In the genomic region with DNA sequence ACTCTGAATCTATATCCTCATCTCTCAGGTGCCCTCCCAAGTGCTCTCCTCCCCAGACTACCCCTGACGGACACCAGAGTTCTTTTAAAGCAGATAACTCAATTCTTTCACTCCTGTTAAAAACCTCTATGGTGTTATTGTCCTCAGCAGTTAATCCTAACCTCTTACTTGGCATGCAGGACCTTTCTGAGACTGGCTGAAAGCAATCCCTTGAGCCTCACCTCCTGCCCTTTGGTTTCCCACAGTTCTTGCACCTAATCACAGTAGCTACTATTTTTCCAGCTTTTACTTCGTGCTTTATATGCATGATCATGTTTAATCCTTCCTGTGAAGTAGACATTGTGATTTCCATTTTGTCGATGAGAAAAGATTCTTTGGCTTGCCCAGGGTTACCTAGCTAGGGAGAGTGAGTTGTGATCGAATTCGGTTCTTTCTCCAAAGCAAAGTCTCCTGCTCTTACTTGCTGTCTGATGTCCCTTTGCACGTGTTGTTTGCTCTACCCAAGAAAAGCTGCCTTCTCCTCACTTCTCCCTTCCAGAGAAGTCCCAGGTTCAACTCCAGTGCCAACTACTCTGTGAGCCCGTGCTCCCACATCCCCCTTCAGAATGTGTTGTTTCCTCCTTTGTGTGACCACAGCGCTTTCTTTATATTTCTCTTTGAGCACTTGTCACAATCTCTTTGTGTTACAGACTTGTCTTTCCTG, we compare ENCODE assay signal across 8 cellular contexts. TPM values are rescaled to one million over a fixed set of nuclear protein-coding genes. Genes with fewer than 3 reads are reported as not detected.
DNase-seq lines count a peak whose midpoint lies in the region; ATAC-seq lines count a peak whose summit lies in the region.

No MANE protein-coding gene starts in this region.

- DNase-seq in CD1c-positive myeloid dendritic cell (ENCODE audit: extremely low spot score) (peak; percentile 85), mucosa of gallbladder (ENCODE audit: low spot score) (no peak), amygdala (lab: John Stamatoyannopoulos, UW) (no peak), inferior parietal cortex (ENCODE audit: extremely low spot score) (no peak)
- DNase-seq in activated naive CD8-positive, alpha-beta T cell treated with anti-CD3 and anti-CD28 coated beads for 36 hours: no peak

- peak overlapping the region in 2 of 3 donors; percentile 87 to 97 for H3K27ac Mint-ChIP-seq in IgD-negative memory B cell
- H3K27ac Mint-ChIP-seq in activated naive CD8-positive, alpha-beta T cell treated with anti-CD3 and anti-CD28 coated beads for 36 hours: peak overlapping the region; percentile 68

- peaks cover 34 to 55% (median 43%) of the 10 kb centered on the region in 3 donors for H3K4me1 Mint-ChIP-seq in IgD-negative memory B cell
- peaks cover 52% of the 10 kb centered on the region for H3K4me1 Mint-ChIP-seq in activated naive CD8-positive, alpha-beta T cell treated with anti-CD3 and anti-CD28 coated beads for 36 hours

- no peaks in the 10 kb centered on the region for H3K27me3 Mint-ChIP-seq in IgD-negative memory B cell
- H3K27me3 Mint-ChIP-seq in activated naive CD8-positive, alpha-beta T cell treated with anti-CD3 and anti-CD28 coated beads for 36 hours: no peaks in the 10 kb centered on the region

- H3K4me1 ChIP-seq in muscle layer of duodenum (ENCODE audit: control insufficient read depth in 1 of 2, insufficient read depth in 2 of 2, low read length in 2 of 2): peaks cover 15 to 59% of the 10 kb centered on the region in 2 donors

- peak overlapping the region; percentile 87 to 94 (median 92) for H3K4me3 Mint-ChIP-seq in IgD-negative memory B cell
- peak overlapping the region; percentile 96 for H3K4me3 Mint-ChIP-seq in activated naive CD8-positive, alpha-beta T cell treated with anti-CD3 and anti-CD28 coated beads for 36 hours

- no peaks in the 10 kb centered on the region for H3K9me3 Mint-ChIP-seq in IgD-negative memory B cell
- no peaks in the 10 kb centered on the region for H3K9me3 Mint-ChIP-seq in activated naive CD8-positive, alpha-beta T cell treated with anti-CD3 and anti-CD28 coated beads for 36 hours

- no peak for ATAC-seq in GM19328 (IDR thresholded peaks at IDR 0.05; ENCODE audit: unreplicated experiment)

- H3K27ac ChIP-seq in muscle layer of duodenum (ENCODE audit: low read length): no peak overlapping the region

- no peaks in the 10 kb centered on the region for H3K9me3 ChIP-seq in muscle layer of duodenum (ENCODE audit: control insufficient read depth in 1 of 2, low read length in 2 of 2)

- H3K36me3 Mint-ChIP-seq in IgD-negative memory B cell: no peaks in the 10 kb centered on the region
- peaks cover 40% of the 10 kb centered on the region for H3K36me3 Mint-ChIP-seq in activated naive CD8-positive, alpha-beta T cell treated with anti-CD3 and anti-CD28 coated beads for 36 hours

- peak overlapping the region; percentile 31 to 88 for H3K4me3 ChIP-seq in muscle layer of duodenum (ENCODE audit: low read depth in 1 of 2, low read length in 2 of 2)

- no peaks in the 10 kb centered on the region for H3K27me3 ChIP-seq in muscle layer of duodenum (ENCODE audit: low read depth, low read length)

- H3K36me3 ChIP-seq in muscle layer of duodenum (ENCODE audit: control insufficient read depth in 1 of 2, insufficient read depth in 2 of 2, low read length in 2 of 2): peaks cover 0 to 5% of the 10 kb centered on the region in 2 donors

RNA-seq across cellular contexts. Expression of a gene that starts 2.1 kb away (rescaled TPM):
- 106 TPM for polyA plus RNA-seq in IgD-negative memory B cell
- 10 to 100 TPM; 70.0 to 72.9 TPM for total RNA-seq in activated naive CD8-positive, alpha-beta T cell treated with anti-CD3 and anti-CD28 coated beads for 36 hours
- total RNA-seq in mucosa of gallbladder: 55.4 TPM

RNA-seq across cellular contexts. Expression of a gene that starts 18.3 kb away (rescaled TPM):
- 0.29 TPM for polyA plus RNA-seq in IgD-negative memory B cell
- under 1 TPM; 0.06 to 0.20 TPM for total RNA-seq in activated naive CD8-positive, alpha-beta T cell treated with anti-CD3 and anti-CD28 coated beads for 36 hours
- 0.26 TPM for total RNA-seq in mucosa of gallbladder
